Comparison of ENCODE assay signal across 1 cellular context in the genomic region with DNA sequence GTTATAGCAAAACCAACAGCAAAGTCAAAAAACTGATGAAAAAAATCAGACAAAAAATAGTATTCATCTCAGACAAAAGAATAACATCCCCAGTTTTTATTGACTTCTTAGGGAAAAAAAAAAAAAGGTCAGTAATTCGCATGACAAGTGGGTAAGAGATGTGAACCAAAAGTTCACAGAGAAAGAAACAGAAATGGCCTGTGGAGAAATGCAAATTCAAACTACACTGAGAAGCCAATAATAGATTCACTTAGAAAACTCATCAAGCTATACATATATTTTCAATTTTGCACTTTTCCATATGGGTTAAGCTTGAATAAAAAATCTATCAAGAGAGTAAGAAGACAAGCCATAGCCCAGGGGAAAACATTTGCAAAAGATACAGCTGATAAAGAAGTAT.
TF ChIP-seq lines count a peak whose summit lies in the region.

No MANE protein-coding gene starts in this region.

TF ChIP-seq in WTC11, 78 proteins besides CTCF, POLR2A, EP300 and RAD21 (continued from another document):
- TF ChIP-seq, protein P1, sequence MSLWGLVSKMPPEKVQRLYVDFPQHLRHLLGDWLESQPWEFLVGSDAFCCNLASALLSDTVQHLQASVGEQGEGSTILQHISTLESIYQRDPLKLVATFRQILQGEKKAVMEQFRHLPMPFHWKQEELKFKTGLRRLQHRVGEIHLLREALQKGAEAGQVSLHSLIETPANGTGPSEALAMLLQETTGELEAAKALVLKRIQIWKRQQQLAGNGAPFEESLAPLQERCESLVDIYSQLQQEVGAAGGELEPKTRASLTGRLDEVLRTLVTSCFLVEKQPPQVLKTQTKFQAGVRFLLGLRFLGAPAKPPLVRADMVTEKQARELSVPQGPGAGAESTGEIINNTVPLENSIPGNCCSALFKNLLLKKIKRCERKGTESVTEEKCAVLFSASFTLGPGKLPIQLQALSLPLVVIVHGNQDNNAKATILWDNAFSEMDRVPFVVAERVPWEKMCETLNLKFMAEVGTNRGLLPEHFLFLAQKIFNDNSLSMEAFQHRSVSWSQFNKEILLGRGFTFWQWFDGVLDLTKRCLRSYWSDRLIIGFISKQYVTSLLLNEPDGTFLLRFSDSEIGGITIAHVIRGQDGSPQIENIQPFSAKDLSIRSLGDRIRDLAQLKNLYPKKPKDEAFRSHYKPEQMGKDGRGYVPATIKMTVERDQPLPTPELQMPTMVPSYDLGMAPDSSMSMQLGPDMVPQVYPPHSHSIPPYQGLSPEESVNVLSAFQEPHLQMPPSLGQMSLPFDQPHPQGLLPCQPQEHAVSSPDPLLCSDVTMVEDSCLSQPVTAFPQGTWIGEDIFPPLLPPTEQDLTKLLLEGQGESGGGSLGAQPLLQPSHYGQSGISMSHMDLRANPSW (CRISPR knock-in tag; conservative IDR thresholded peaks at IDR 0.05; ENCODE audit: low read depth), result no peak
- TF ChIP-seq, protein P2, sequence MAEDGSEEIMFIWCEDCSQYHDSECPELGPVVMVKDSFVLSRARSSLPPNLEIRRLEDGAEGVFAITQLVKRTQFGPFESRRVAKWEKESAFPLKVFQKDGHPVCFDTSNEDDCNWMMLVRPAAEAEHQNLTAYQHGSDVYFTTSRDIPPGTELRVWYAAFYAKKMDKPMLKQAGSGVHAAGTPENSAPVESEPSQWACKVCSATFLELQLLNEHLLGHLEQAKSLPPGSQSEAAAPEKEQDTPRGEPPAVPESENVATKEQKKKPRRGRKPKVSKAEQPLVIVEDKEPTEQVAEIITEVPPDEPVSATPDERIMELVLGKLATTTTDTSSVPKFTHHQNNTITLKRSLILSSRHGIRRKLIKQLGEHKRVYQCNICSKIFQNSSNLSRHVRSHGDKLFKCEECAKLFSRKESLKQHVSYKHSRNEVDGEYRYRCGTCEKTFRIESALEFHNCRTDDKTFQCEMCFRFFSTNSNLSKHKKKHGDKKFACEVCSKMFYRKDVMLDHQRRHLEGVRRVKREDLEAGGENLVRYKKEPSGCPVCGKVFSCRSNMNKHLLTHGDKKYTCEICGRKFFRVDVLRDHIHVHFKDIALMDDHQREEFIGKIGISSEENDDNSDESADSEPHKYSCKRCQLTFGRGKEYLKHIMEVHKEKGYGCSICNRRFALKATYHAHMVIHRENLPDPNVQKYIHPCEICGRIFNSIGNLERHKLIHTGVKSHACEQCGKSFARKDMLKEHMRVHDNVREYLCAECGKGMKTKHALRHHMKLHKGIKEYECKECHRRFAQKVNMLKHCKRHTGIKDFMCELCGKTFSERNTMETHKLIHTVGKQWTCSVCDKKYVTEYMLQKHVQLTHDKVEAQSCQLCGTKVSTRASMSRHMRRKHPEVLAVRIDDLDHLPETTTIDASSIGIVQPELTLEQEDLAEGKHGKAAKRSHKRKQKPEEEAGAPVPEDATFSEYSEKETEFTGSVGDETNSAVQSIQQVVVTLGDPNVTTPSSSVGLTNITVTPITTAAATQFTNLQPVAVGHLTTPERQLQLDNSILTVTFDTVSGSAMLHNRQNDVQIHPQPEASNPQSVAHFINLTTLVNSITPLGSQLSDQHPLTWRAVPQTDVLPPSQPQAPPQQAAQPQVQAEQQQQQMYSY (CRISPR knock-in tag; IDR thresholded peaks at IDR 0.05), result no peak
- no peak for TF ChIP-seq TCF7 (CRISPR knock-in tag; IDR thresholded peaks at IDR 0.05; ENCODE audit: low read depth)
- no peak for TF ChIP-seq GTF2I (CRISPR knock-in tag; conservative IDR thresholded peaks at IDR 0.05)
- TF ChIP-seq NFATC4 (CRISPR knock-in tag; IDR thresholded peaks at IDR 0.05), result no peak
- TF ChIP-seq MYBL2 (CRISPR knock-in tag; IDR thresholded peaks at IDR 0.05), result no peak
- TF ChIP-seq ZBTB21 (CRISPR knock-in tag; IDR thresholded peaks at IDR 0.05; ENCODE audit: borderline replicate concordance), result no peak
- no peak for TF ChIP-seq ZNF423 (CRISPR knock-in tag; IDR thresholded peaks at IDR 0.05)
- TF ChIP-seq, protein P3, sequence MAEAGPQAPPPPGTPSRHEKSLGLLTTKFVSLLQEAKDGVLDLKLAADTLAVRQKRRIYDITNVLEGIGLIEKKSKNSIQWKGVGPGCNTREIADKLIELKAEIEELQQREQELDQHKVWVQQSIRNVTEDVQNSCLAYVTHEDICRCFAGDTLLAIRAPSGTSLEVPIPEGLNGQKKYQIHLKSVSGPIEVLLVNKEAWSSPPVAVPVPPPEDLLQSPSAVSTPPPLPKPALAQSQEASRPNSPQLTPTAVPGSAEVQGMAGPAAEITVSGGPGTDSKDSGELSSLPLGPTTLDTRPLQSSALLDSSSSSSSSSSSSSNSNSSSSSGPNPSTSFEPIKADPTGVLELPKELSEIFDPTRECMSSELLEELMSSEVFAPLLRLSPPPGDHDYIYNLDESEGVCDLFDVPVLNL (CRISPR knock-in tag; IDR thresholded peaks at IDR 0.05; ENCODE audit: borderline replicate concordance, low read depth), result no peak
- TF ChIP-seq, protein P4, sequence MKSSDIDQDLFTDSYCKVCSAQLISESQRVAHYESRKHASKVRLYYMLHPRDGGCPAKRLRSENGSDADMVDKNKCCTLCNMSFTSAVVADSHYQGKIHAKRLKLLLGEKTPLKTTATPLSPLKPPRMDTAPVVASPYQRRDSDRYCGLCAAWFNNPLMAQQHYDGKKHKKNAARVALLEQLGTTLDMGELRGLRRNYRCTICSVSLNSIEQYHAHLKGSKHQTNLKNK (CRISPR knock-in tag; IDR thresholded peaks at IDR 0.05), result no peak
TF ChIP-seq in WTC11: peak in this region for 0.
